1 cellular context compared by ENCODE assay signal in the genomic region with DNA sequence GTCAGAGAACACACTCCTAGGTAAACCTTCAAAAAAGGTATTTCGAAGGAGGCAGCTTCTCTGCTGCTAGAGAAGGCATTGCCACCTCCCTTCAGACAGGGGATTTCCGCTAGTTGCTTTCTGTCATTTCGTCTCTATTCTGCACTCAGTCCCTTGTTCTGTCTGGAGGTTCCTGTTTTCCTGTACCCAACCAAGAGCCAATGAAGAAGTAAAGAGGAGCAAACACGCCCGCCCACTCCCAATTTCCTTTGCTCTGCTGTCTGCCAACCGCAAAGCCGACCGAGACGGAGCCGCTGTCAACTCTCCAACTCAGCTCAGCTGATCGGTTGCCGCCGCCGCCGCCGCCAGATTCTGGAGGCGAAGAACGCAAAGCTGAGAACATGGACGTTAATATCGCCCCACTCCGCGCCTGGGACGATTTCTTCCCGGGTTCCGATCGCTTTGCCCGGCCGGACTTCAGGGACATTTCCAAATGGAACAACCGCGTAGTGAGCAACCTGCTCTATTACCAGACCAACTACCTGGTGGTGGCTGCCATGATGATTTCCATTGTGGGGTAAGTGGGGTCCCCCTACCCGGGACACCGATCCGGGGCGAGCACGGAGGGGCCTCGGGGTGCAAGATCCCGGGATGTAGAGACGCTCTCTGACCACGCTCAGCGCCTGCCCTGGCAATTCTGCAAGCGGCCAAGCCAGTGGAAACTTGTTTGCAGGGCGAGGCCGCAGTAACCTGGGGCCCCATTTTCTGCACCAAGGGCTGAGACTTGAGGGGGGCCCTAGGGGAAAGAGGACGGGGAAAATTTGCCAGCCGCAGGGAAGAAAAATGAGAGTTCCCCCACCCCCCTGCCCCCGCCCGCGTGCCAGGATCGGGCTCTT.
A peak's percentile ranks its signal among the peaks of the same experiment; 100 is the strongest.
TF ChIP-seq lines count a peak whose summit lies in the region.

A gene with protein sequence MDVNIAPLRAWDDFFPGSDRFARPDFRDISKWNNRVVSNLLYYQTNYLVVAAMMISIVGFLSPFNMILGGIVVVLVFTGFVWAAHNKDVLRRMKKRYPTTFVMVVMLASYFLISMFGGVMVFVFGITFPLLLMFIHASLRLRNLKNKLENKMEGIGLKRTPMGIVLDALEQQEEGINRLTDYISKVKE (plus strand): TSS at position 270 of the 875 bp plus-strand sequence. CDS start 111 bp downstream, at position 381.

TF ChIP-seq in HepG2, 621 proteins besides CTCF, POLR2A, EP300 and RAD21 (continued from another document and continues in another):
- TF ChIP-seq, protein P1, sequence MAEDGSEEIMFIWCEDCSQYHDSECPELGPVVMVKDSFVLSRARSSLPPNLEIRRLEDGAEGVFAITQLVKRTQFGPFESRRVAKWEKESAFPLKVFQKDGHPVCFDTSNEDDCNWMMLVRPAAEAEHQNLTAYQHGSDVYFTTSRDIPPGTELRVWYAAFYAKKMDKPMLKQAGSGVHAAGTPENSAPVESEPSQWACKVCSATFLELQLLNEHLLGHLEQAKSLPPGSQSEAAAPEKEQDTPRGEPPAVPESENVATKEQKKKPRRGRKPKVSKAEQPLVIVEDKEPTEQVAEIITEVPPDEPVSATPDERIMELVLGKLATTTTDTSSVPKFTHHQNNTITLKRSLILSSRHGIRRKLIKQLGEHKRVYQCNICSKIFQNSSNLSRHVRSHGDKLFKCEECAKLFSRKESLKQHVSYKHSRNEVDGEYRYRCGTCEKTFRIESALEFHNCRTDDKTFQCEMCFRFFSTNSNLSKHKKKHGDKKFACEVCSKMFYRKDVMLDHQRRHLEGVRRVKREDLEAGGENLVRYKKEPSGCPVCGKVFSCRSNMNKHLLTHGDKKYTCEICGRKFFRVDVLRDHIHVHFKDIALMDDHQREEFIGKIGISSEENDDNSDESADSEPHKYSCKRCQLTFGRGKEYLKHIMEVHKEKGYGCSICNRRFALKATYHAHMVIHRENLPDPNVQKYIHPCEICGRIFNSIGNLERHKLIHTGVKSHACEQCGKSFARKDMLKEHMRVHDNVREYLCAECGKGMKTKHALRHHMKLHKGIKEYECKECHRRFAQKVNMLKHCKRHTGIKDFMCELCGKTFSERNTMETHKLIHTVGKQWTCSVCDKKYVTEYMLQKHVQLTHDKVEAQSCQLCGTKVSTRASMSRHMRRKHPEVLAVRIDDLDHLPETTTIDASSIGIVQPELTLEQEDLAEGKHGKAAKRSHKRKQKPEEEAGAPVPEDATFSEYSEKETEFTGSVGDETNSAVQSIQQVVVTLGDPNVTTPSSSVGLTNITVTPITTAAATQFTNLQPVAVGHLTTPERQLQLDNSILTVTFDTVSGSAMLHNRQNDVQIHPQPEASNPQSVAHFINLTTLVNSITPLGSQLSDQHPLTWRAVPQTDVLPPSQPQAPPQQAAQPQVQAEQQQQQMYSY (CRISPR knock-in tag; IDR thresholded peaks at IDR 0.05), result no peak
- TF ChIP-seq, protein P2, sequence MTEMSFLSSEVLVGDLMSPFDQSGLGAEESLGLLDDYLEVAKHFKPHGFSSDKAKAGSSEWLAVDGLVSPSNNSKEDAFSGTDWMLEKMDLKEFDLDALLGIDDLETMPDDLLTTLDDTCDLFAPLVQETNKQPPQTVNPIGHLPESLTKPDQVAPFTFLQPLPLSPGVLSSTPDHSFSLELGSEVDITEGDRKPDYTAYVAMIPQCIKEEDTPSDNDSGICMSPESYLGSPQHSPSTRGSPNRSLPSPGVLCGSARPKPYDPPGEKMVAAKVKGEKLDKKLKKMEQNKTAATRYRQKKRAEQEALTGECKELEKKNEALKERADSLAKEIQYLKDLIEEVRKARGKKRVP (CRISPR knock-in tag; IDR thresholded peaks at IDR 0.05), result no peak
- 0 out of 2 replicates have a peak, but pooled peaks have one; percentile 27 for TF ChIP-seq ZSCAN9 (CRISPR knock-in tag; IDR thresholded peaks at IDR 0.05; ENCODE audit: borderline replicate concordance)
- peak; percentile 42; the same call in 1 of the 2 replicates for TF ChIP-seq ZFY (CRISPR knock-in tag; IDR thresholded peaks at IDR 0.05)
- no peak; the same call in 1 of the 2 replicates for TF ChIP-seq NCOR1 (IDR thresholded peaks at IDR 0.05; ENCODE audit: borderline replicate concordance, low read length)
- peak; percentile 72 for TF ChIP-seq PHF8 (CRISPR knock-in tag; IDR thresholded peaks at IDR 0.05)
- TF ChIP-seq, protein P3, sequence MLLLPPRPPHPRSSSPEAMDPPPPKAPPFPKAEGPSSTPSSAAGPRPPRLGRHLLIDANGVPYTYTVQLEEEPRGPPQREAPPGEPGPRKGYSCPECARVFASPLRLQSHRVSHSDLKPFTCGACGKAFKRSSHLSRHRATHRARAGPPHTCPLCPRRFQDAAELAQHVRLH (CRISPR knock-in tag; IDR thresholded peaks at IDR 0.05; ENCODE audit: borderline replicate concordance, low read depth), result no peak
- TF ChIP-seq ZNF296 (CRISPR knock-in tag; conservative IDR thresholded peaks at IDR 0.05), result no peak
- no peak for TF ChIP-seq PHB2 (IDR thresholded peaks at IDR 0.05; ENCODE audit: partially characterized antibody)
- TF ChIP-seq, protein P4, sequence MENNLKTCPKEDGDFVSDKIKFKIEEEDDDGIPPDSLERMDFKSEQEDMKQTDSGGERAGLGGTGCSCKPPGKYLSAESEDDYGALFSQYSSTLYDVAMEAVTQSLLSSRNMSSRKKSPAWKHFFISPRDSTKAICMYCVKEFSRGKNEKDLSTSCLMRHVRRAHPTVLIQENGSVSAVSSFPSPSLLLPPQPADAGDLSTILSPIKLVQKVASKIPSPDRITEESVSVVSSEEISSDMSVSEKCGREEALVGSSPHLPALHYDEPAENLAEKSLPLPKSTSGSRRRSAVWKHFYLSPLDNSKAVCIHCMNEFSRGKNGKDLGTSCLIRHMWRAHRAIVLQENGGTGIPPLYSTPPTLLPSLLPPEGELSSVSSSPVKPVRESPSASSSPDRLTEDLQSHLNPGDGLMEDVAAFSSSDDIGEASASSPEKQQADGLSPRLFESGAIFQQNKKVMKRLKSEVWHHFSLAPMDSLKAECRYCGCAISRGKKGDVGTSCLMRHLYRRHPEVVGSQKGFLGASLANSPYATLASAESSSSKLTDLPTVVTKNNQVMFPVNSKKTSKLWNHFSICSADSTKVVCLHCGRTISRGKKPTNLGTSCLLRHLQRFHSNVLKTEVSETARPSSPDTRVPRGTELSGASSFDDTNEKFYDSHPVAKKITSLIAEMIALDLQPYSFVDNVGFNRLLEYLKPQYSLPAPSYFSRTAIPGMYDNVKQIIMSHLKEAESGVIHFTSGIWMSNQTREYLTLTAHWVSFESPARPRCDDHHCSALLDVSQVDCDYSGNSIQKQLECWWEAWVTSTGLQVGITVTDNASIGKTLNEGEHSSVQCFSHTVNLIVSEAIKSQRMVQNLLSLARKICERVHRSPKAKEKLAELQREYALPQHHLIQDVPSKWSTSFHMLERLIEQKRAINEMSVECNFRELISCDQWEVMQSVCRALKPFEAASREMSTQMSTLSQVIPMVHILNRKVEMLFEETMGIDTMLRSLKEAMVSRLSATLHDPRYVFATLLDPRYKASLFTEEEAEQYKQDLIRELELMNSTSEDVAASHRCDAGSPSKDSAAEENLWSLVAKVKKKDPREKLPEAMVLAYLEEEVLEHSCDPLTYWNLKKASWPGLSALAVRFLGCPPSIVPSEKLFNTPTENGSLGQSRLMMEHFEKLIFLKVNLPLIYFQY (CRISPR knock-in tag; IDR thresholded peaks at IDR 0.05; ENCODE audit: borderline replicate concordance), result no peak
- TF ChIP-seq ZNF572 (CRISPR knock-in tag; IDR thresholded peaks at IDR 0.05), result 0 out of 2 replicates have a peak, but pooled peaks have one; percentile 42
- TF ChIP-seq SMARCE1 (IDR thresholded peaks at IDR 0.05; ENCODE audit: borderline replicate concordance), result no peak
- TF ChIP-seq RORA (CRISPR knock-in tag; IDR thresholded peaks at IDR 0.05), result no peak
- no peak for TF ChIP-seq MBD4 (IDR thresholded peaks at IDR 0.05; ENCODE audit: borderline replicate concordance, low read length)
- peak; percentile 14; the same call in 1 of the 2 replicates for TF ChIP-seq ZBTB7B (CRISPR knock-in tag; IDR thresholded peaks at IDR 0.05)
- TF ChIP-seq ZNF558 (CRISPR knock-in tag; IDR thresholded peaks at IDR 0.05; ENCODE audit: borderline replicate concordance), result no peak
- no peak for TF ChIP-seq ELF4 (CRISPR knock-in tag; IDR thresholded peaks at IDR 0.05; ENCODE audit: borderline replicate concordance)
- TF ChIP-seq, protein P5, sequence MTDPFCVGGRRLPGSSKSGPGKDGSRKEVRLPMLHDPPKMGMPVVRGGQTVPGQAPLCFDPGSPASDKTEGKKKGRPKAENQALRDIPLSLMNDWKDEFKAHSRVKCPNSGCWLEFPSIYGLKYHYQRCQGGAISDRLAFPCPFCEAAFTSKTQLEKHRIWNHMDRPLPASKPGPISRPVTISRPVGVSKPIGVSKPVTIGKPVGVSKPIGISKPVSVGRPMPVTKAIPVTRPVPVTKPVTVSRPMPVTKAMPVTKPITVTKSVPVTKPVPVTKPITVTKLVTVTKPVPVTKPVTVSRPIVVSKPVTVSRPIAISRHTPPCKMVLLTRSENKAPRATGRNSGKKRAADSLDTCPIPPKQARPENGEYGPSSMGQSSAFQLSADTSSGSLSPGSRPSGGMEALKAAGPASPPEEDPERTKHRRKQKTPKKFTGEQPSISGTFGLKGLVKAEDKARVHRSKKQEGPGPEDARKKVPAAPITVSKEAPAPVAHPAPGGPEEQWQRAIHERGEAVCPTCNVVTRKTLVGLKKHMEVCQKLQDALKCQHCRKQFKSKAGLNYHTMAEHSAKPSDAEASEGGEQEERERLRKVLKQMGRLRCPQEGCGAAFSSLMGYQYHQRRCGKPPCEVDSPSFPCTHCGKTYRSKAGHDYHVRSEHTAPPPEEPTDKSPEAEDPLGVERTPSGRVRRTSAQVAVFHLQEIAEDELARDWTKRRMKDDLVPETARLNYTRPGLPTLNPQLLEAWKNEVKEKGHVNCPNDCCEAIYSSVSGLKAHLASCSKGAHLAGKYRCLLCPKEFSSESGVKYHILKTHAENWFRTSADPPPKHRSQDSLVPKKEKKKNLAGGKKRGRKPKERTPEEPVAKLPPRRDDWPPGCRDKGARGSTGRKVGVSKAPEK (CRISPR knock-in tag; IDR thresholded peaks at IDR 0.05; ENCODE audit: borderline replicate concordance), result no peak
- no peak; the same call in 1 of the 2 replicates for TF ChIP-seq DR1 (CRISPR knock-in tag; IDR thresholded peaks at IDR 0.05)
- TF ChIP-seq FLYWCH1 (CRISPR knock-in tag; IDR thresholded peaks at IDR 0.05), result no peak
- no peak for TF ChIP-seq RFXAP (CRISPR knock-in tag; IDR thresholded peaks at IDR 0.05; ENCODE audit: borderline replicate concordance)
- TF ChIP-seq, protein P6, sequence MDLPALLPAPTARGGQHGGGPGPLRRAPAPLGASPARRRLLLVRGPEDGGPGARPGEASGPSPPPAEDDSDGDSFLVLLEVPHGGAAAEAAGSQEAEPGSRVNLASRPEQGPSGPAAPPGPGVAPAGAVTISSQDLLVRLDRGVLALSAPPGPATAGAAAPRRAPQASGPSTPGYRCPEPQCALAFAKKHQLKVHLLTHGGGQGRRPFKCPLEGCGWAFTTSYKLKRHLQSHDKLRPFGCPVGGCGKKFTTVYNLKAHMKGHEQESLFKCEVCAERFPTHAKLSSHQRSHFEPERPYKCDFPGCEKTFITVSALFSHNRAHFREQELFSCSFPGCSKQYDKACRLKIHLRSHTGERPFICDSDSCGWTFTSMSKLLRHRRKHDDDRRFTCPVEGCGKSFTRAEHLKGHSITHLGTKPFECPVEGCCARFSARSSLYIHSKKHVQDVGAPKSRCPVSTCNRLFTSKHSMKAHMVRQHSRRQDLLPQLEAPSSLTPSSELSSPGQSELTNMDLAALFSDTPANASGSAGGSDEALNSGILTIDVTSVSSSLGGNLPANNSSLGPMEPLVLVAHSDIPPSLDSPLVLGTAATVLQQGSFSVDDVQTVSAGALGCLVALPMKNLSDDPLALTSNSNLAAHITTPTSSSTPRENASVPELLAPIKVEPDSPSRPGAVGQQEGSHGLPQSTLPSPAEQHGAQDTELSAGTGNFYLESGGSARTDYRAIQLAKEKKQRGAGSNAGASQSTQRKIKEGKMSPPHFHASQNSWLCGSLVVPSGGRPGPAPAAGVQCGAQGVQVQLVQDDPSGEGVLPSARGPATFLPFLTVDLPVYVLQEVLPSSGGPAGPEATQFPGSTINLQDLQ (CRISPR knock-in tag; IDR thresholded peaks at IDR 0.05), result no peak
- TF ChIP-seq ZNF816 (CRISPR knock-in tag; IDR thresholded peaks at IDR 0.05; ENCODE audit: borderline replicate concordance), result no peak
- TF ChIP-seq, protein P7, sequence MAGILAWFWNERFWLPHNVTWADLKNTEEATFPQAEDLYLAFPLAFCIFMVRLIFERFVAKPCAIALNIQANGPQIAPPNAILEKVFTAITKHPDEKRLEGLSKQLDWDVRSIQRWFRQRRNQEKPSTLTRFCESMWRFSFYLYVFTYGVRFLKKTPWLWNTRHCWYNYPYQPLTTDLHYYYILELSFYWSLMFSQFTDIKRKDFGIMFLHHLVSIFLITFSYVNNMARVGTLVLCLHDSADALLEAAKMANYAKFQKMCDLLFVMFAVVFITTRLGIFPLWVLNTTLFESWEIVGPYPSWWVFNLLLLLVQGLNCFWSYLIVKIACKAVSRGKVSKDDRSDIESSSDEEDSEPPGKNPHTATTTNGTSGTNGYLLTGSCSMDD (CRISPR knock-in tag; IDR thresholded peaks at IDR 0.05), result no peak
- TF ChIP-seq MXI1 (IDR thresholded peaks at IDR 0.05; ENCODE audit: borderline replicate concordance, low read depth, low read length), result peak; percentile 43; the same call in 1 of the 3 replicates
- no peak for TF ChIP-seq KLF6 (CRISPR knock-in tag; IDR thresholded peaks at IDR 0.05)
- no peak for TF ChIP-seq KLF13 (CRISPR knock-in tag; IDR thresholded peaks at IDR 0.05)
- TF ChIP-seq ZNF207 (IDR thresholded peaks at IDR 0.05; ENCODE audit: borderline replicate concordance), result no peak
- TF ChIP-seq, protein P8, sequence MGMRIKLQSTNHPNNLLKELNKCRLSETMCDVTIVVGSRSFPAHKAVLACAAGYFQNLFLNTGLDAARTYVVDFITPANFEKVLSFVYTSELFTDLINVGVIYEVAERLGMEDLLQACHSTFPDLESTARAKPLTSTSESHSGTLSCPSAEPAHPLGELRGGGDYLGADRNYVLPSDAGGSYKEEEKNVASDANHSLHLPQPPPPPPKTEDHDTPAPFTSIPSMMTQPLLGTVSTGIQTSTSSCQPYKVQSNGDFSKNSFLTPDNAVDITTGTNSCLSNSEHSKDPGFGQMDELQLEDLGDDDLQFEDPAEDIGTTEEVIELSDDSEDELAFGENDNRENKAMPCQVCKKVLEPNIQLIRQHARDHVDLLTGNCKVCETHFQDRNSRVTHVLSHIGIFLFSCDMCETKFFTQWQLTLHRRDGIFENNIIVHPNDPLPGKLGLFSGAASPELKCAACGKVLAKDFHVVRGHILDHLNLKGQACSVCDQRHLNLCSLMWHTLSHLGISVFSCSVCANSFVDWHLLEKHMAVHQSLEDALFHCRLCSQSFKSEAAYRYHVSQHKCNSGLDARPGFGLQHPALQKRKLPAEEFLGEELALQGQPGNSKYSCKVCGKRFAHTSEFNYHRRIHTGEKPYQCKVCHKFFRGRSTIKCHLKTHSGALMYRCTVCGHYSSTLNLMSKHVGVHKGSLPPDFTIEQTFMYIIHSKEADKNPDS (CRISPR knock-in tag; IDR thresholded peaks at IDR 0.05), result no peak
- no peak for TF ChIP-seq AGO1 (IDR thresholded peaks at IDR 0.05; ENCODE audit: low read depth, low read length, poor library complexity, severe bottlenecking)
- peak; percentile 34; the same call in 1 of the 2 replicates for TF ChIP-seq ZNF124 (CRISPR knock-in tag; IDR thresholded peaks at IDR 0.05)
- no peak for TF ChIP-seq ZSCAN12 (CRISPR knock-in tag; IDR thresholded peaks at IDR 0.05)
- TF ChIP-seq, protein P9, sequence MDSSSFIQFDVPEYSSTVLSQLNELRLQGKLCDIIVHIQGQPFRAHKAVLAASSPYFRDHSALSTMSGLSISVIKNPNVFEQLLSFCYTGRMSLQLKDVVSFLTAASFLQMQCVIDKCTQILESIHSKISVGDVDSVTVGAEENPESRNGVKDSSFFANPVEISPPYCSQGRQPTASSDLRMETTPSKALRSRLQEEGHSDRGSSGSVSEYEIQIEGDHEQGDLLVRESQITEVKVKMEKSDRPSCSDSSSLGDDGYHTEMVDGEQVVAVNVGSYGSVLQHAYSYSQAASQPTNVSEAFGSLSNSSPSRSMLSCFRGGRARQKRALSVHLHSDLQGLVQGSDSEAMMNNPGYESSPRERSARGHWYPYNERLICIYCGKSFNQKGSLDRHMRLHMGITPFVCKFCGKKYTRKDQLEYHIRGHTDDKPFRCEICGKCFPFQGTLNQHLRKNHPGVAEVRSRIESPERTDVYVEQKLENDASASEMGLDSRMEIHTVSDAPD (CRISPR knock-in tag; IDR thresholded peaks at IDR 0.05), result no peak
- 0 out of 2 replicates have a peak, but pooled peaks have one; percentile 35 for TF ChIP-seq ZNF546 (CRISPR knock-in tag; conservative IDR thresholded peaks at IDR 0.05)
